In genomic region chr16:29765167-29766032, GRCh38 we compare ENCODE assay signal across 17 cellular contexts. TPM values are rescaled to one million over a fixed set of nuclear protein-coding genes. Genes with fewer than 3 reads are reported as not detected.
DNase-seq lines count a peak whose midpoint lies in the region; ATAC-seq, FAIRE-seq and TF ChIP-seq lines count a peak whose summit lies in the region.
"Had no signal": no experiment of that assay in that cellular context is flagged by ENCODE, and none has a peak within 500 bp of the region (broad histone marks: within the 10 kb centered on the region; RNA-seq: fewer than 3 reads in every experiment).

No MANE protein-coding gene starts in this region.

- H3K27ac ChIP-seq in lung (ENCODE audit: low read depth in 1 of 2, low read length in 1 of 2) (no peak overlapping the region), caudate nucleus (ENCODE audit: low read depth, low read length) (no peak overlapping the region)
- H3K27ac ChIP-seq: foreskin keratinocyte had no signal

- no peaks in the 10 kb centered on the region for H3K36me3 ChIP-seq in lung (ENCODE audit: control insufficient read depth in 2 of 2, insufficient read depth in 2 of 2, low read length in 2 of 2)

- peak; percentile 75 for ATAC-seq in lung (ENCODE audit: insufficient read depth, low FRiP score)
- ATAC-seq in GM18517 (IDR thresholded peaks at IDR 0.05; ENCODE audit: unreplicated experiment): no peak
- ATAC-seq: foreskin keratinocyte had no signal

- no peak for FAIRE-seq in GM19239 (lab: Jason Lieb, UNC)
- FAIRE-seq: G401.6, GM18507, keratinocyte, TTC549 had no signal

- no peaks in the 10 kb centered on the region for H3K9me3 ChIP-seq in lung (ENCODE audit: control insufficient read depth in 2 of 2, insufficient read depth in 1 of 2, low read length in 1 of 2)

- no peak for TF ChIP-seq CTCF in lung (IDR thresholded peaks at IDR 0.05; ENCODE audit: control extremely low read depth, extremely low read depth)

- no peaks in the 10 kb centered on the region for H3K4me1 ChIP-seq in lung (ENCODE audit: control insufficient read depth in 2 of 2, insufficient read depth in 2 of 2, low read length in 2 of 2)
- H3K4me1 ChIP-seq: foreskin keratinocyte had no signal

- H3K27me3 ChIP-seq in lung (ENCODE audit: control insufficient read depth, insufficient read depth): no peaks in the 10 kb centered on the region
- H3K27me3 ChIP-seq: foreskin keratinocyte had no signal

- DNase-seq in COLO668 (lab: John Stamatoyannopoulos, UW; ENCODE audit: unreplicated experiment): peak; percentile 90
- peak; percentile 83 for DNase-seq in NCI-H1092 (lab: John Stamatoyannopoulos, UW)
- DNase-seq in NCI-H774 (lab: John Stamatoyannopoulos, UW): peak; percentile 92
- DNase-seq in lung (ENCODE audit: low spot score): peak; percentile 92
- no peak for DNase-seq in OCI-M2 (lab: John Stamatoyannopoulos, UW; ENCODE audit: unreplicated experiment)
- no peak for DNase-seq in caudate nucleus (lab: John Stamatoyannopoulos, UW)
- DNase-seq in GM19239 (ENCODE audit: insufficient read length, low spot score): no peak
- DNase-seq: foreskin keratinocyte had no signal

- 61 to 78% methylated on average over 15 of the region's 15 CpGs for WGBS in lung, 2 donors

- no peak overlapping the region for H3K4me3 ChIP-seq in lung

RNA-seq across cellular contexts. Expression of gene ZG16, which starts 12.7 kb away (rescaled TPM):
- total RNA-seq in lung: under 1 TPM in 1 of 2 donors, not detected in 1; 0.06 TPM
- under 1 TPM; 0.01 to 0.04 TPM for polyA plus RNA-seq in lung
- total RNA-seq: dermis microvascular lymphatic vessel endothelial cell, foreskin keratinocyte, MCF 10A, RPMI7951 had no signal
- polyA plus RNA-seq: keratinocyte, neural cell had no signal

RNA-seq across cellular contexts. Expression of gene C16orf54, which starts 19.6 kb away (rescaled TPM):
- total RNA-seq in lung: 1 to 10 TPM; 3.1 to 9.1 TPM
- polyA plus RNA-seq in lung: 1 to 10 TPM; 2.8 to 6.0 TPM
- total RNA-seq: dermis microvascular lymphatic vessel endothelial cell, foreskin keratinocyte, MCF 10A, RPMI7951 had no signal
- polyA plus RNA-seq: foreskin keratinocyte, keratinocyte, neural cell had no signal

RNA-seq across cellular contexts. Expression of gene KIF22, which starts 25.2 kb away (rescaled TPM):
- 10 to 100 TPM; 24.3 to 27.6 TPM for total RNA-seq in lung
- polyA plus RNA-seq in lung: 10 to 100 TPM; 22.1 to 84.9 TPM

RNA-seq across cellular contexts. Expression of gene MAZ, which starts 40.9 kb away (rescaled TPM):
- total RNA-seq in lung: 100 to 1,000 TPM in 1 of 2 donors, 10 to 100 TPM in 1; 94.9 to 159 TPM
- 100 to 1,000 TPM; 112 to 170 TPM for polyA plus RNA-seq in lung

RNA-seq across cellular contexts. Expression of gene PRRT2, which starts 46.6 kb away (rescaled TPM):
- total RNA-seq in lung: 1 to 10 TPM; 1.2 to 6.5 TPM
- polyA plus RNA-seq in lung: 1 to 10 TPM in 1 of 2 donors, under 1 TPM in 1; 0.49 to 1.8 TPM
- total RNA-seq: dermis microvascular lymphatic vessel endothelial cell had no signal
- polyA plus RNA-seq: keratinocyte had no signal

Comparison
In these comparisons a context has a peak if more than half of its experiments do, and no peak if none do; other contexts are left out.
1. DNase-seq: peak in COLO668 (single experiment), NCI-H1092 (single experiment), NCI-H774 (single experiment) and lung (single experiment); none in OCI-M2 (single experiment), caudate nucleus (0 of 61) and GM19239 (single experiment).